Comparison of ENCODE assay signal across 34 cellular contexts in genomic region chr1:204571631-204572030, GRCh38.
"Had no signal": no experiment of that assay in that cellular context is flagged by ENCODE, and none has a peak within 500 bp of the region (broad histone marks: within the 10 kb centered on the region; RNA-seq: fewer than 3 reads in every experiment).

No MANE protein-coding gene starts in this region.

- H3K4me1 ChIP-seq: body of pancreas, colonic mucosa had no signal

- H3K27me3 Mint-ChIP-seq: activated CD4-positive, alpha-beta memory T cell treated with anti-CD3 and anti-CD28 coated beads for 36 hours; activated CD4-positive, alpha-beta T cell treated with anti-CD3 and anti-CD28 coated beads for 36 hours; activated CD4-positive, alpha-beta T cell treated with anti-CD3 and anti-CD28 coated beads, Interleukin-2, amount 10 ng/mL, durations not matched to agents 24 days and 14 days; activated CD8-positive, alpha-beta memory T cell treated with anti-CD3 and anti-CD28 coated beads, Interleukin-2, amount 10 ng/mL, durations not matched to agents 7 days and 5 days; activated naive CD8-positive, alpha-beta T cell treated with anti-CD3 and anti-CD28 coated beads for 36 hours; activated naive CD8-positive, alpha-beta T cell treated with anti-CD3 and anti-CD28 coated beads, Interleukin-2, amount 50 U/mL, for 24 hours had no signal

- H3K4me3 Mint-ChIP-seq: activated CD4-positive, alpha-beta memory T cell treated with anti-CD3 and anti-CD28 coated beads for 36 hours; activated CD4-positive, alpha-beta T cell treated with anti-CD3 and anti-CD28 coated beads for 36 hours; activated CD4-positive, alpha-beta T cell treated with anti-CD3 and anti-CD28 coated beads, Interleukin-2, amount 10 ng/mL, durations not matched to agents 24 days and 14 days; activated CD8-positive, alpha-beta memory T cell treated with anti-CD3 and anti-CD28 coated beads, Interleukin-2, amount 10 ng/mL, durations not matched to agents 7 days and 5 days; activated CD8-positive, alpha-beta T cell treated with anti-CD3 and anti-CD28 coated beads, Interleukin-2, amount 10 ng/mL, durations not matched to agents 7 days and 5 days; activated naive CD8-positive, alpha-beta T cell treated with anti-CD3 and anti-CD28 coated beads for 36 hours; activated naive CD8-positive, alpha-beta T cell treated with anti-CD3 and anti-CD28 coated beads, Interleukin-2, amount 50 U/mL, for 24 hours; activated T-helper 1 cell treated with anti-CD3 and anti-CD28 coated beads, Interleukin-12 subunit alpha, Interleukin-12 subunit beta, Interleukin-2, Interleukin-4 antibody, amounts not matched to agents 30 ng/mL and 10 ng/mL and 1 ng/mL, durations not matched to agents 14 hours and 24 hours and 36 hours had no signal

- H3K9me3 ChIP-seq: adrenal gland, body of pancreas, colonic mucosa, esophagus muscularis mucosa, gastroesophageal sphincter, heart right ventricle had no signal

- DNase-seq: activated CD4-positive, alpha-beta memory T cell treated with anti-CD3 and anti-CD28 coated beads for 36 hours; activated CD4-positive, alpha-beta T cell treated with anti-CD3 and anti-CD28 coated beads for 36 hours; activated CD4-positive, alpha-beta T cell treated with anti-CD3 and anti-CD28 coated beads, Interleukin-2, amount 10 ng/mL, durations not matched to agents 24 days and 14 days; activated CD4-positive, CD25-positive, alpha-beta regulatory T cell; activated CD4-positive, CD25-positive, alpha-beta regulatory T cell treated with anti-CD3 and anti-CD28 coated beads, Interleukin-2, amount 50 U/mL, for 72 hours; activated CD8-positive, alpha-beta memory T cell treated with anti-CD3 and anti-CD28 coated beads, Interleukin-2, amount 10 ng/mL, durations not matched to agents 7 days and 5 days; activated CD8-positive, alpha-beta memory T cell treated with anti-CD3 and anti-CD28 coated beads, Interleukin-2, amount 50 U/mL, for 4 hours; activated CD8-positive, alpha-beta T cell treated with anti-CD3 and anti-CD28 coated beads, Interleukin-2, amount 10 ng/mL, durations not matched to agents 7 days and 5 days; activated gamma-delta T cell; activated naive CD4-positive, alpha-beta T cell; activated naive CD4-positive, alpha-beta T cell treated with anti-CD3 and anti-CD28 coated beads, Interleukin-2, amount 50 U/mL, for 16 hours; activated naive CD8-positive, alpha-beta T cell treated with anti-CD3 and anti-CD28 coated beads for 36 hours; activated naive CD8-positive, alpha-beta T cell treated with anti-CD3 and anti-CD28 coated beads, Interleukin-2, amount 50 U/mL, for 24 hours; activated T-cell treated with anti-CD3 and anti-CD28 coated beads, Interleukin-2, amount 50 U/mL, for 1 hour; activated T-cell treated with anti-CD3 and anti-CD28 coated beads, Interleukin-2, amount 50 U/mL, for 48 hours; adrenal gland; amygdala; aorta; body of pancreas; central memory CD4-positive, alpha-beta T cell; cerebellar nuclear complex; colonic mucosa; effector CD8-positive, alpha-beta T cell; erythroblast; foreskin melanocyte; heart right ventricle; T-helper 2 cell had no signal

- H3K4me3 ChIP-seq: adrenal gland, body of pancreas, cardiac muscle cell, colonic mucosa, esophagus muscularis mucosa, gastroesophageal sphincter, heart right ventricle had no signal

- H3K36me3 ChIP-seq: adrenal gland, cardiac muscle cell, colonic mucosa had no signal

- H3K27me3 ChIP-seq: adrenal gland, body of pancreas, colonic mucosa, esophagus muscularis mucosa, gastroesophageal sphincter, heart right ventricle had no signal

- H3K9me3 Mint-ChIP-seq: activated CD4-positive, alpha-beta memory T cell treated with anti-CD3 and anti-CD28 coated beads for 36 hours; activated CD4-positive, alpha-beta T cell treated with anti-CD3 and anti-CD28 coated beads, Interleukin-2, amount 10 ng/mL, durations not matched to agents 24 days and 14 days; activated naive CD8-positive, alpha-beta T cell treated with anti-CD3 and anti-CD28 coated beads for 36 hours; activated naive CD8-positive, alpha-beta T cell treated with anti-CD3 and anti-CD28 coated beads, Interleukin-2, amount 50 U/mL, for 24 hours; activated T-helper 1 cell treated with anti-CD3 and anti-CD28 coated beads, Interleukin-12 subunit alpha, Interleukin-12 subunit beta, Interleukin-2, Interleukin-4 antibody, amounts not matched to agents 30 ng/mL and 10 ng/mL and 1 ng/mL, durations not matched to agents 14 hours and 24 hours and 36 hours; activated T-helper 2 cell treated with anti-CD3 and anti-CD28 coated beads, Interferon-gamma antibody, Interleukin-2, Interleukin-4, amounts not matched to agents 10 μg/mL and 5 μg/mL and 100 μg/mL, durations not matched to agents 14 hours and 24 hours and 36 hours had no signal

- H3K27ac ChIP-seq: adrenal gland, body of pancreas, cardiac muscle cell, colonic mucosa, esophagus muscularis mucosa, gastroesophageal sphincter, heart right ventricle had no signal

- ATAC-seq: activated CD4-positive, alpha-beta T cell treated with anti-CD3 and anti-CD28 coated beads for 36 hours; activated CD8-positive, alpha-beta memory T cell treated with anti-CD3 and anti-CD28 coated beads, Interleukin-2, amount 10 ng/mL, durations not matched to agents 7 days and 5 days; activated CD8-positive, alpha-beta T cell treated with anti-CD3 and anti-CD28 coated beads, Interleukin-2, amount 10 ng/mL, durations not matched to agents 7 days and 5 days; activated naive CD8-positive, alpha-beta T cell treated with anti-CD3 and anti-CD28 coated beads, Interleukin-2, amount 50 U/mL, for 24 hours; body of pancreas; gastroesophageal sphincter; heart right ventricle had no signal

- FAIRE-seq: endometrium, endothelial cell of umbilical vein had no signal

- H3K27ac Mint-ChIP-seq: activated CD4-positive, alpha-beta memory T cell treated with anti-CD3 and anti-CD28 coated beads for 36 hours; activated CD4-positive, alpha-beta T cell treated with anti-CD3 and anti-CD28 coated beads for 36 hours; activated CD4-positive, alpha-beta T cell treated with anti-CD3 and anti-CD28 coated beads, Interleukin-2, amount 10 ng/mL, durations not matched to agents 24 days and 14 days; activated CD8-positive, alpha-beta memory T cell treated with anti-CD3 and anti-CD28 coated beads, Interleukin-2, amount 10 ng/mL, durations not matched to agents 7 days and 5 days; activated CD8-positive, alpha-beta T cell treated with anti-CD3 and anti-CD28 coated beads, Interleukin-2, amount 10 ng/mL, durations not matched to agents 7 days and 5 days; activated naive CD8-positive, alpha-beta T cell treated with anti-CD3 and anti-CD28 coated beads for 36 hours; activated naive CD8-positive, alpha-beta T cell treated with anti-CD3 and anti-CD28 coated beads, Interleukin-2, amount 50 U/mL, for 24 hours; activated T-helper 1 cell treated with anti-CD3 and anti-CD28 coated beads, Interleukin-12 subunit alpha, Interleukin-12 subunit beta, Interleukin-2, Interleukin-4 antibody, amounts not matched to agents 30 ng/mL and 10 ng/mL and 1 ng/mL, durations not matched to agents 14 hours and 24 hours and 36 hours; activated T-helper 2 cell treated with anti-CD3 and anti-CD28 coated beads, Interferon-gamma antibody, Interleukin-2, Interleukin-4, amounts not matched to agents 10 μg/mL and 5 μg/mL and 100 μg/mL, durations not matched to agents 14 hours and 24 hours and 36 hours had no signal
